ENCODE assay signal across 19 cellular contexts in genomic region chr6:2378046-2378657, GRCh38.
DNase-seq lines count a peak whose midpoint lies in the region; ATAC-seq and TF ChIP-seq lines count a peak whose summit lies in the region.
"Had no signal": no experiment of that assay in that cellular context is flagged by ENCODE, and none has a peak within 500 bp of the region (broad histone marks: within the 10 kb centered on the region; RNA-seq: fewer than 3 reads in every experiment).

No MANE protein-coding gene starts in this region.

- H3K4me3 ChIP-seq in GM23338 = no peak overlapping the region
- H3K4me3 ChIP-seq in epithelial cell of esophagus (ENCODE audit: low read length) = no peak overlapping the region
- H3K4me3 ChIP-seq: HAP-1 had no signal

- no peaks in the 10 kb centered on the region for H3K9me3 Mint-ChIP-seq in GM23338
- no peaks in the 10 kb centered on the region for H3K9me3 Mint-ChIP-seq in HFFc6
- H3K9me3 Mint-ChIP-seq in CD4-positive, alpha-beta T cell = no peaks in the 10 kb centered on the region
- H3K9me3 Mint-ChIP-seq: T-helper 1 cell treated with Interleukin-12 subunit alpha and Interleukin-12 subunit beta and Interleukin-4 antibody, amounts not matched to agents 30 μg/mL and 1 μg/mL, for 36 hours had no signal

- H3K27me3 ChIP-seq in GM23338 (ENCODE audit: insufficient read depth) = no peaks in the 10 kb centered on the region
- no peaks in the 10 kb centered on the region for H3K27me3 ChIP-seq in CD4-positive, alpha-beta T cell (ENCODE audit: control insufficient read depth, insufficient read depth, low read length)

- POLR2A ChIA-PET in CD4-positive, alpha-beta T cell (lab: Charles Lee) = no interaction called here

- no peak overlapping the region for H3K27ac ChIP-seq in GM23338 (ENCODE audit: low read depth)
- no peak overlapping the region for H3K27ac ChIP-seq in CD4-positive, alpha-beta T cell (ENCODE audit: low read depth, low read length)
- H3K27ac ChIP-seq: KMS-11 had no signal

- H3K4me2 ChIP-seq in GM23338 = no peak overlapping the region
- H3K4me2 ChIP-seq: KMS-11 had no signal

- H3K36me3 ChIP-seq in GM23338 (ENCODE audit: insufficient read depth) = no peaks in the 10 kb centered on the region
- H3K36me3 ChIP-seq: HAP-1 had no signal

- no peaks in the 10 kb centered on the region for H4K20me1 ChIP-seq in GM23338 (replicated peaks; ENCODE audit: insufficient read depth)

- intact Hi-C loops in CD4-positive, alpha-beta T cell (cut with DNase I, micrococcal nuclease) = no loop called here
- intact Hi-C loops in head of caudate nucleus (cut with DNase I) = no loop called here

- H3K4me1 Mint-ChIP-seq in GM23338 = no peaks in the 10 kb centered on the region
- H3K4me1 Mint-ChIP-seq in HFFc6 (ENCODE audit: low read depth) = peaks cover 40% of the 10 kb centered on the region
- no peaks in the 10 kb centered on the region for H3K4me1 Mint-ChIP-seq in CD4-positive, alpha-beta T cell (ENCODE audit: low read depth)

- H3K27me3 Mint-ChIP-seq in GM23338 (ENCODE audit: insufficient read depth, low read depth, poor library complexity) = no peaks in the 10 kb centered on the region
- peaks cover 2% of the 10 kb centered on the region for H3K27me3 Mint-ChIP-seq in HFFc6 (ENCODE audit: insufficient read depth)
- no peaks in the 10 kb centered on the region for H3K27me3 Mint-ChIP-seq in CD4-positive, alpha-beta T cell

- H3K4me1 ChIP-seq in GM23338 (ENCODE audit: insufficient read depth) = no peaks in the 10 kb centered on the region
- H3K4me1 ChIP-seq: Caco-2, HAP-1 had no signal

- H2AFZ ChIP-seq in GM23338 = no peak overlapping the region

- H3K4me3 Mint-ChIP-seq in GM23338 = no peak overlapping the region
- no peak overlapping the region for H3K4me3 Mint-ChIP-seq in HFFc6
- no peak overlapping the region for H3K4me3 Mint-ChIP-seq in CD4-positive, alpha-beta T cell
- H3K4me3 Mint-ChIP-seq: T-helper 1 cell treated with Interleukin-12 subunit alpha and Interleukin-12 subunit beta and Interleukin-4 antibody, amounts not matched to agents 30 μg/mL and 1 μg/mL, for 36 hours had no signal

- H3K36me3 Mint-ChIP-seq in GM23338 (ENCODE audit: low read depth) = no peaks in the 10 kb centered on the region
- no peaks in the 10 kb centered on the region for H3K36me3 Mint-ChIP-seq in HFFc6 (ENCODE audit: low read depth)
- no peaks in the 10 kb centered on the region for H3K36me3 Mint-ChIP-seq in CD4-positive, alpha-beta T cell (ENCODE audit: low read depth)

- H3K27ac Mint-ChIP-seq in GM23338 (no peak overlapping the region), HFFc6 (peak overlapping the region; percentile 13; the same call in 1 of the 2 replicates)
- H3K27ac Mint-ChIP-seq in CD4-positive, alpha-beta T cell = no peak overlapping the region
- H3K27ac Mint-ChIP-seq: T-helper 1 cell treated with Interleukin-12 subunit alpha and Interleukin-12 subunit beta and Interleukin-4 antibody, amounts not matched to agents 30 μg/mL and 1 μg/mL, for 36 hours had no signal

- TF ChIP-seq CTCF in GM23338 (conservative IDR thresholded peaks at IDR 0.05; ENCODE audit: low read depth in 2 of 2) = peak in 1 of 2 experiments; percentile 24; a peak in 2 of 4 replicates
- no peak for TF ChIP-seq CTCF in HFFc6 (IDR thresholded peaks at IDR 0.05)
- TF ChIP-seq CTCF in epithelial cell of esophagus (IDR thresholded peaks at IDR 0.05; ENCODE audit: insufficient read depth, low read depth, low read length, missing control alignments) = no peak
- TF ChIP-seq CTCF in CD4-positive, alpha-beta T cell (IDR thresholded peaks at IDR 0.05) = no peak

- no peak for ATAC-seq in GM23338
- ATAC-seq in CD4-positive, alpha-beta T cell (ENCODE audit: poor library complexity) = no peak
- ATAC-seq in HG03135 (IDR thresholded peaks at IDR 0.05; ENCODE audit: unreplicated experiment) = no peak

- no peaks in the 10 kb centered on the region for H3F3A ChIP-seq in GM23338 (replicated peaks; ENCODE audit: low read depth)

- H3K9me2 ChIP-seq in GM23338 (ENCODE audit: insufficient read depth) = no peaks in the 10 kb centered on the region

- H3K9me3 ChIP-seq in CD4-positive, alpha-beta T cell (ENCODE audit: control insufficient read depth, low read length) = no peaks in the 10 kb centered on the region
- H3K9me3 ChIP-seq: Caco-2, HAP-1 had no signal

- DNase-seq in GM23338 (ENCODE audit: low spot score) = peak; percentile 9
- no peak for DNase-seq in HFFc6
- peak; percentile 38 for DNase-seq in NCI-H69 (lab: John Stamatoyannopoulos, UW)
- peak; percentile 11 for DNase-seq in epithelial cell of esophagus (ENCODE audit: low read depth)
- no peak for DNase-seq in CD4-positive, alpha-beta T cell
- DNase-seq in head of caudate nucleus = no peak
- DNase-seq in iPS-NIHi7 (ENCODE audit: extremely low spot score) = no peak
- DNase-seq: Caco-2, DMS53, MM.1S, NCI-H1417, NCI-H187 treated with DMSO at 0.1 percent for 48 hours, NCI-H2227 treated with DMSO at 0.1 percent for 48 hours, NCI-H524, SHP77 treated with DMSO at 0.1 percent for 48 hours had no signal

- CTCF ChIA-PET in CD4-positive, alpha-beta T cell (lab: Charles Lee) = no interaction called here

- no peaks in the 10 kb centered on the region for H3K79me2 ChIP-seq in GM23338 (replicated peaks; ENCODE audit: insufficient read depth)

TF ChIP-seq in GM23338, 12 proteins besides CTCF, POLR2A, EP300 and RAD21 (continues in another document):
- TF ChIP-seq STAT1 (IDR thresholded peaks at IDR 0.05; ENCODE audit: unreplicated experiment) (no peak), EZH2 (IDR thresholded peaks at IDR 0.05; ENCODE audit: low read depth, unreplicated experiment) (no peak), JUNB (IDR thresholded peaks at IDR 0.05; ENCODE audit: unreplicated experiment) (no peak), ZNF331 (CRISPR knock-in tag; IDR thresholded peaks at IDR 0.05; ENCODE audit: low read depth) (no peak), ZNF462 (CRISPR knock-in tag; IDR thresholded peaks at IDR 0.05) (no peak)

Comparison
In these comparisons a context has a peak if more than half of its experiments do, and no peak if none do; other contexts are left out.
1. DNase-seq: peak in GM23338 (single experiment), NCI-H69 (single experiment) and epithelial cell of esophagus (single experiment); none in HFFc6 (single experiment), CD4-positive, alpha-beta T cell (0 of 10), head of caudate nucleus (0 of 42) and iPS-NIHi7 (single experiment).